Comparison of ENCODE assay signal across 19 cellular contexts in the genomic region with DNA sequence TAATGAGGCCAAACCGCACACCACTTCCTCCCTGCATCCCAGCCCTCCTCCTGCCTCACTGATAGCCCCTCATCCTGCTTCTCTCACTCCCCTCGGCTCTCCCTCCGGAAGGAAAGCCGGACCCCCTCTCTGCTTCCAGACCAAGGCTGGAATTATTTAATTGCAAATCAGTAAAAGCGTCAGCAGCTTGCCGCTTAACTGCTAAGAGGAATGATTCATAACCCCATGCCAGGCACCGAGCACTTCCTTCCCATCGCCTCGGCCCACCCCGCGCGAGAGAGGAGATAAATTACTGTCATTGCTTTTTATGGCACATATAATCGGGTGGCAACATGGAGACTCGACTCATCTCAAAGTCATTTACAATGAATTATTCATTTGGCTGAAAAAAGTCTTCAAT.
"Had no signal": no experiment of that assay in that cellular context is flagged by ENCODE, and none has a peak within 500 bp of the region (broad histone marks: within the 10 kb centered on the region; RNA-seq: fewer than 3 reads in every experiment).

No MANE protein-coding gene starts in this region.

- H3K36me3 ChIP-seq: adrenal gland, gastrocnemius medialis, prostate gland, right lobe of liver, tibial nerve had no signal

- ATAC-seq: activated CD4-positive, CD25-positive, alpha-beta regulatory T cell treated with anti-CD3 and anti-CD28 coated beads, Interleukin-2, amount 50 U/mL, for 24 hours; activated CD8-positive, alpha-beta T cell treated with anti-CD3 and anti-CD28 coated beads, Interleukin-2, amount 10 ng/mL, durations not matched to agents 7 days and 5 days; activated T-helper 17 cell treated with anti-CD3 and anti-CD28 coated beads, Interleukin-2, amount 50 U/mL, for 72 hours; gastrocnemius medialis; naive thymus-derived CD4-positive, alpha-beta T cell; right lobe of liver; stimulated activated effector memory CD8-positive, alpha-beta T cell treated with anti-CD3 and anti-CD28 coated beads, Interleukin-12 subunit alpha, Interleukin-12 subunit beta, amount 100 ng/mL, for 72 hours had no signal

- H3K4me1 Mint-ChIP-seq: activated T-helper 17 cell treated with anti-CD3 and anti-CD28 coated beads, Interleukin-2, amount 50 U/mL, for 72 hours; central memory CD8-positive, alpha-beta T cell had no signal

- H3K4me3 ChIP-seq: adrenal gland, gastrocnemius medialis, hepatocyte, lung, prostate gland, right lobe of liver, tibial nerve had no signal

- H3K9me3 ChIP-seq: adrenal gland, prostate gland had no signal

- H3K4me3 Mint-ChIP-seq: activated CD8-positive, alpha-beta T cell treated with anti-CD3 and anti-CD28 coated beads, Interleukin-2, amount 10 ng/mL, durations not matched to agents 7 days and 5 days; activated naive CD4-positive, alpha-beta T cell treated with anti-CD3 and anti-CD28 coated beads, Interleukin-2, amount 10 ng/mL, durations not matched to agents 7 days and 5 days; activated T-helper 17 cell treated with anti-CD3 and anti-CD28 coated beads, Interleukin-2, amount 50 U/mL, for 72 hours; central memory CD8-positive, alpha-beta T cell; stimulated activated effector memory CD8-positive, alpha-beta T cell treated with anti-CD3 and anti-CD28 coated beads, Interleukin-12 subunit alpha, Interleukin-12 subunit beta, amount 100 ng/mL, for 72 hours; T-helper 2 cell treated with Interferon-gamma antibody and Interleukin-4, amounts not matched to agents 5 μg/mL and 100 μg/mL, for 36 hours had no signal

- H3K27ac ChIP-seq: adrenal gland, epithelial cell of prostate, gastrocnemius medialis, hepatocyte, prostate gland, right lobe of liver, tibial nerve had no signal

- H3K4me1 ChIP-seq: adrenal gland, gastrocnemius medialis, prostate gland, right lobe of liver, tibial nerve had no signal

- H3K27me3 ChIP-seq: adrenal gland, right lobe of liver had no signal

- DNase-seq: activated CD8-positive, alpha-beta T cell treated with anti-CD3 and anti-CD28 coated beads, Interleukin-2, amount 10 ng/mL, durations not matched to agents 7 days and 5 days; activated naive CD4-positive, alpha-beta T cell treated with anti-CD3 and anti-CD28 coated beads, Interleukin-2, amount 10 ng/mL, durations not matched to agents 7 days and 5 days; adrenal gland; effector memory CD4-positive, alpha-beta T cell; gastrocnemius medialis; midbrain; naive thymus-derived CD4-positive, alpha-beta T cell; occipital lobe; right lobe of liver had no signal

- H3K4me2 ChIP-seq: hepatocyte had no signal

- H3K27ac Mint-ChIP-seq: activated CD8-positive, alpha-beta T cell treated with anti-CD3 and anti-CD28 coated beads, Interleukin-2, amount 10 ng/mL, durations not matched to agents 7 days and 5 days; activated naive CD4-positive, alpha-beta T cell treated with anti-CD3 and anti-CD28 coated beads, Interleukin-2, amount 10 ng/mL, durations not matched to agents 7 days and 5 days; activated T-helper 17 cell treated with anti-CD3 and anti-CD28 coated beads, Interleukin-2, amount 50 U/mL, for 72 hours; naive thymus-derived CD4-positive, alpha-beta T cell; stimulated activated effector memory CD8-positive, alpha-beta T cell treated with anti-CD3 and anti-CD28 coated beads, Interleukin-12 subunit alpha, Interleukin-12 subunit beta, amount 100 ng/mL, for 72 hours; T-helper 2 cell treated with Interferon-gamma antibody and Interleukin-4, amounts not matched to agents 5 μg/mL and 100 μg/mL, for 36 hours had no signal

- H3K9me3 Mint-ChIP-seq: activated T-helper 17 cell treated with anti-CD3 and anti-CD28 coated beads, Interleukin-2, amount 50 U/mL, for 72 hours; central memory CD8-positive, alpha-beta T cell had no signal

- H3K36me3 Mint-ChIP-seq: stimulated activated effector memory CD8-positive, alpha-beta T cell treated with anti-CD3 and anti-CD28 coated beads, Interleukin-12 subunit alpha, Interleukin-12 subunit beta, amount 100 ng/mL, for 72 hours had no signal
